Comparison of ENCODE assay signal across 20 cellular contexts in the genomic region with DNA sequence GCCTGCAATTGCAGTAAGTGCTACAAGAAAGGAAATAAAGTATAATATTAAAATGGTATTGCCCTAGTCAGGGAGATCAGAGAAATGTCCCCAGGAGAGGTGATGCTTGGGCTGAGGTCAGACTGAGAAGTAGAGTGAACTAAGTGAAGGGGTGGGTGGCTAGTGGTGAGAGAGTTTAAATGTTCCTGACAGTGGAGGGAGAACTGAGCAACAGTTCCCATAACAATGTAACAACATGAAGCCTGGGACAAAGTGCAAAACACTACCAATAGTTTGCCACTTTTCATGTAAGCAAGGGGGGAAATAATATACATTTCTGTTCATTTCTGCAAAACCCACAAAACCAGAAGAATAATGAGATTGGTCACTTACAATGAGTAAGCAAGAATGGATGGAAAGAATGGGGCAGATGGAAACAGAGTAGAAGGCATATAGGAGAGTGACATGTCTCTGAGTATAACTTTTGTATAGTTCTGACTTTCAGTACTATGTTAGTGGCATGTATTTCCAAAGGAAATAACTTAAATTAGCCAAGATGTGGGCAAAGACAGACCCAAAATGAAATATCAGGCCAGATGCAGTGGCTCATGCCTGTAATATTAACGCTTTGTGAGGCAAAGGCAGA. TPM values are rescaled to one million over a fixed set of nuclear protein-coding genes. Genes with fewer than 3 reads are reported as not detected.
DNase-seq lines count a peak whose midpoint lies in the region; ATAC-seq, FAIRE-seq and TF ChIP-seq lines count a peak whose summit lies in the region.
"Had no signal": no experiment of that assay in that cellular context is flagged by ENCODE, and none has a peak within 500 bp of the region (broad histone marks: within the 10 kb centered on the region; RNA-seq: fewer than 3 reads in every experiment).

No MANE protein-coding gene starts in this region.

- no peaks in the 10 kb centered on the region for H3K9me3 Mint-ChIP-seq in activated CD4-positive, alpha-beta T cell treated with anti-CD3 and anti-CD28 coated beads for 36 hours (ENCODE audit: low read depth)
- H3K9me3 Mint-ChIP-seq in natural killer cell treated with Interleukin-12 subunit alpha and Interleukin-12 subunit beta and Interleukin-15 and Interleukin-18, amount 100 ng/mL, for 72 hours: no peaks in the 10 kb centered on the region
- H3K9me3 Mint-ChIP-seq in natural killer cell: no peaks in the 10 kb centered on the region

- H2AFZ ChIP-seq in K562 (ENCODE audit: low read depth, low read length): no peak overlapping the region

- TF ChIP-seq EP300 in K562 (IDR thresholded peaks at IDR 0.05; ENCODE audit: low read length): no peak

- CTCF ChIA-PET in activated CD4-positive, alpha-beta T cell treated with anti-CD3 and anti-CD28 coated beads for 36 hours (lab: Charles Lee): no interaction called here
- CTCF ChIA-PET in K562 (lab: Yijun Ruan, JAX; ENCODE audit: low intra/inter-chr PET ratio): no interaction called here
- CTCF ChIA-PET in GM10248 (lab: Yijun Ruan, JAX): interaction anchor here (0.6 kb wide), 1 partner anchor 19 kb away, joined by 3 read pairs; no protein-coding TSS in a partner anchor

- H3K27ac Mint-ChIP-seq in activated CD4-positive, alpha-beta T cell treated with anti-CD3 and anti-CD28 coated beads for 36 hours: no peak overlapping the region
- H3K27ac Mint-ChIP-seq in natural killer cell treated with Interleukin-12 subunit alpha and Interleukin-12 subunit beta and Interleukin-15 and Interleukin-18, amount 100 ng/mL, for 72 hours: no peak overlapping the region
- H3K27ac Mint-ChIP-seq in natural killer cell: no peak overlapping the region
- H3K27ac Mint-ChIP-seq: CD4-positive, alpha-beta memory T cell; IgD-negative memory B cell had no signal

- no peak for DNase-seq in activated CD4-positive, alpha-beta T cell treated with anti-CD3 and anti-CD28 coated beads for 36 hours
- DNase-seq in activated CD4-positive, alpha-beta T cell treated with anti-CD3 and anti-CD28 coated beads for 4 hours: no peak
- DNase-seq in natural killer cell treated with Interleukin-12 subunit alpha and Interleukin-12 subunit beta and Interleukin-15 and Interleukin-18, amount 100 ng/mL, for 72 hours (ENCODE audit: low spot score): no peak
- DNase-seq in natural killer cell (no peak), K562 (ENCODE audit: extremely low read depth in 1 of 4, low spot score in 3 of 4) (no peak), GM10248 (ENCODE audit: extremely low spot score) (no peak), COR-L47 (lab: John Stamatoyannopoulos, UW) (no peak)
- DNase-seq: 8988T; CD4-positive, alpha-beta memory T cell; MV-4-11; NCI-H1417; NCI-H187 treated with DMSO at 0.1 percent for 48 hours; NCI-H526 treated with DMSO at 0.1 percent for 48 hours; RPMI8226; SIG-M5 had no signal

- H3K27me3 Mint-ChIP-seq in activated CD4-positive, alpha-beta T cell treated with anti-CD3 and anti-CD28 coated beads for 36 hours: peaks cover 18% of the 10 kb centered on the region
- H3K27me3 Mint-ChIP-seq in natural killer cell treated with Interleukin-12 subunit alpha and Interleukin-12 subunit beta and Interleukin-15 and Interleukin-18, amount 100 ng/mL, for 72 hours: peaks cover 22 to 27% of the 10 kb centered on the region in 2 donors
- peaks cover 8 to 41% of the 10 kb centered on the region in 2 donors for H3K27me3 Mint-ChIP-seq in natural killer cell (ENCODE audit: low read depth in 2 of 2)

- TF ChIP-seq RAD21 in K562 (CRISPR knock-in tag; conservative IDR thresholded peaks at IDR 0.05 in 1 of 2, IDR thresholded peaks at IDR 0.05 in 1 of 2): no peak

- peak; percentile 75 for ATAC-seq in activated CD4-positive, alpha-beta T cell treated with anti-CD3 and anti-CD28 coated beads for 36 hours
- ATAC-seq in natural killer cell treated with Interleukin-12 subunit alpha and Interleukin-12 subunit beta and Interleukin-15 and Interleukin-18, amount 100 ng/mL, for 72 hours: peak; percentile 53 to 66
- ATAC-seq in natural killer cell (no peak), K562 (no peak), GM19452 (IDR thresholded peaks at IDR 0.05; ENCODE audit: unreplicated experiment) (no peak)

- H3K9me1 ChIP-seq in K562 (ENCODE audit: control insufficient read depth, insufficient read depth, low read length): no peaks in the 10 kb centered on the region

- H3K9me3 ChIP-seq in K562 (replicated peaks; ENCODE audit: control insufficient read depth, insufficient read depth, low read depth, low read length): no peaks in the 10 kb centered on the region

- peaks cover 0 to 2% of the 10 kb centered on the region in 2 experiments; a peak in 1 of 5 replicates for H3K27me3 ChIP-seq in K562 (ENCODE audit: control insufficient read depth in 2 of 2, insufficient read depth in 2 of 2, low read length in 2 of 2)

- no peaks in the 10 kb centered on the region for H3K4me1 ChIP-seq in K562 (replicated peaks in 1 of 2; ENCODE audit: control insufficient read depth in 2 of 2, insufficient read depth in 2 of 2, low read length in 2 of 2)

- H3K27ac ChIP-seq in K562 (ENCODE audit: extremely low read depth, low read depth, low read length): no peak overlapping the region
- H3K27ac ChIP-seq: HL-60 had no signal

- no peak overlapping the region for H3K9ac ChIP-seq in K562 (ENCODE audit: insufficient read depth in 1 of 2, low read depth in 2 of 2, low read length in 2 of 2)

- FAIRE-seq in K562 (lab: Jason Lieb, UNC): no peak
- FAIRE-seq: HTR-8/SVneo had no signal

- intact Hi-C loops in activated CD4-positive, alpha-beta T cell treated with anti-CD3 and anti-CD28 coated beads for 36 hours (cut with DNase I, micrococcal nuclease): no loop called here
- intact Hi-C loops in natural killer cell (cut with micrococcal nuclease) (no loop called here), K562 (cut with micrococcal nuclease) (no loop called here)

- POLR2A ChIA-PET in activated CD4-positive, alpha-beta T cell treated with anti-CD3 and anti-CD28 coated beads for 36 hours (lab: Charles Lee): no interaction called here
- POLR2A ChIA-PET in K562 (lab: Yijun Ruan, JAX) (no interaction called here), GM10248 (lab: Yijun Ruan, JAX) (no interaction called here)

- TF ChIP-seq POLR2A in K562 (conservative IDR thresholded peaks at IDR 0.05): no peak

- no TSS peak for BruUV-seq in K562 (replicated peaks; lab: Mats Ljungman, UMichigan)

- no peak for TF ChIP-seq CTCF in natural killer cell (IDR thresholded peaks at IDR 0.05)
- no peak for TF ChIP-seq CTCF in K562 (IDR thresholded peaks at IDR 0.05 in 2 of 3, conservative IDR thresholded peaks at IDR 0.05 in 1 of 3; ENCODE audit: insufficient read depth in 2 of 3, low read depth in 1 of 3, low read length in 3 of 3)
- no peak for TF ChIP-seq CTCF in GM10248 (IDR thresholded peaks at IDR 0.05; ENCODE audit: control extremely low read depth, extremely low read depth, low read depth, missing control alignments)

- peaks cover 16% of the 10 kb centered on the region for H3K4me1 Mint-ChIP-seq in activated CD4-positive, alpha-beta T cell treated with anti-CD3 and anti-CD28 coated beads for 36 hours
- H3K4me1 Mint-ChIP-seq in natural killer cell treated with Interleukin-12 subunit alpha and Interleukin-12 subunit beta and Interleukin-15 and Interleukin-18, amount 100 ng/mL, for 72 hours (ENCODE audit: low read depth in 2 of 2): peaks cover 4 to 9% of the 10 kb centered on the region in 2 donors
- H3K4me1 Mint-ChIP-seq in natural killer cell: no peaks in the 10 kb centered on the region
- H3K4me1 Mint-ChIP-seq: IgD-negative memory B cell had no signal

- H3K4me3 ChIP-seq in K562: no peak overlapping the region

- in situ Hi-C loops in K562 (cut with MboI): no loop called here

- no peak overlapping the region for H3K4me3 Mint-ChIP-seq in activated CD4-positive, alpha-beta T cell treated with anti-CD3 and anti-CD28 coated beads for 36 hours
- peak overlapping the region; percentile 7 for H3K4me3 Mint-ChIP-seq in natural killer cell treated with Interleukin-12 subunit alpha and Interleukin-12 subunit beta and Interleukin-15 and Interleukin-18, amount 100 ng/mL, for 72 hours
- H3K4me3 Mint-ChIP-seq in natural killer cell: no peak overlapping the region
- H3K4me3 Mint-ChIP-seq: CD4-positive, alpha-beta memory T cell; IgD-negative memory B cell had no signal

- WGBS in K562 (ENCODE audit: insufficient coverage, low coverage, missing lambda C conversion rate): 6% methylated on average over 1 of the region's 1 CpG

- no peaks in the 10 kb centered on the region for H3K36me3 Mint-ChIP-seq in activated CD4-positive, alpha-beta T cell treated with anti-CD3 and anti-CD28 coated beads for 36 hours (ENCODE audit: low read depth)
- no peaks in the 10 kb centered on the region for H3K36me3 Mint-ChIP-seq in natural killer cell treated with Interleukin-12 subunit alpha and Interleukin-12 subunit beta and Interleukin-15 and Interleukin-18, amount 100 ng/mL, for 72 hours
- H3K36me3 Mint-ChIP-seq in natural killer cell: no peaks in the 10 kb centered on the region
- H3K36me3 Mint-ChIP-seq: CD4-positive, alpha-beta memory T cell; IgD-negative memory B cell had no signal

- H3K4me2 ChIP-seq in K562 (ENCODE audit: insufficient read depth, low read length): no peak overlapping the region

- no peaks in the 10 kb centered on the region for H3K36me3 ChIP-seq in K562 (ENCODE audit: control insufficient read depth, insufficient read depth, low read length)

- no peaks in the 10 kb centered on the region for H3K79me2 ChIP-seq in K562 (ENCODE audit: control insufficient read depth, insufficient read depth, low read length)

- H4K20me1 ChIP-seq in K562 (replicated peaks; ENCODE audit: control insufficient read depth, insufficient read depth, low read length): no peaks in the 10 kb centered on the region

RNA-seq across cellular contexts. Expression of gene FAXC, which starts 13.3 kb away (rescaled TPM):
- under 1 TPM in 1 of 2 experiments, not detected in 1; 0.16 TPM for total RNA-seq in activated CD4-positive, alpha-beta T cell treated with anti-CD3 and anti-CD28 coated beads for 36 hours
- total RNA-seq in natural killer cell treated with Interleukin-12 subunit alpha and Interleukin-12 subunit beta and Interleukin-15 and Interleukin-18, amount 100 ng/mL, for 72 hours: not detected
- total RNA-seq in natural killer cell (not detected), K562 (2014; rRNA removed) (0.04 TPM in 1 of 2 replicates, not detected in the other), K562 (2014; rRNA removed; fragmentation: Illumina TruSeq; extraction: Trizol) (not detected in 2 replicates), K562 (2015; rRNA removed; fragmentation: Illumina TruSeq; extraction: Trizol) (not detected in 2 replicates), K562 (2021) (not detected in 2 replicates)
- total RNA-seq in K562 (2011; cell fraction: chromatin; rRNA removed; ENCODE audit: low replicate concordance): 0.32 TPM in 1 of 2 replicates, not detected in the other
- total RNA-seq in K562 (2011; cell fraction: nucleolus; rRNA removed): not detected in 2 replicates
- 0.37 TPM in 1 of 2 replicates, not detected in the other for total RNA-seq in K562 (2011; cell fraction: nucleoplasm; rRNA removed)
- polyA plus RNA-seq in K562 (2011; rRNA removed) (0.40 TPM in 1 of 2 replicates, not detected in the other), K562 (2014; fragmentation: Illumina TruSeq; extraction: Trizol) (0.06 and 0.22 TPM in 2 replicates), K562 (2014; fragmentation: Nextera tagmentation; extraction: Ambion mirVana) (under 1 TPM; 0.13 to 0.14 TPM), K562 (2014; rRNA removed) (0.19 TPM in 1 of 2 replicates, not detected in the other)
- polyA plus RNA-seq in K562 (2011; cell fraction: cytosol; rRNA removed): 0.10 TPM in 1 of 2 replicates, not detected in the other
- 0.01 and 0.34 TPM in 2 replicates for polyA plus RNA-seq in K562 (2011; cell fraction: nucleus; rRNA removed)
- polyA plus RNA-seq in K562 (2012): 0.17 and 0.18 TPM in 2 replicates
- polyA minus RNA-seq in K562 (2011; rRNA and poly(A)+ RNA removed): 0.03 and 0.35 TPM in 2 replicates
- not detected in 2 replicates for polyA minus RNA-seq in K562 (2011; cell fraction: cytosol; rRNA and poly(A)+ RNA removed)
- 0.11 TPM in 1 of 2 replicates, not detected in the other for polyA minus RNA-seq in K562 (2011; cell fraction: nucleus; rRNA and poly(A)+ RNA removed)
- total RNA-seq: CD4-positive, alpha-beta memory T cell; OCI-LY7 had no signal
- polyA plus RNA-seq: CD4-positive, alpha-beta memory T cell; IgD-negative memory B cell had no signal

RNA-seq across cellular contexts. Expression of gene COQ3, which starts 31.2 kb away (rescaled TPM):
- total RNA-seq in activated CD4-positive, alpha-beta T cell treated with anti-CD3 and anti-CD28 coated beads for 36 hours: 10 to 100 TPM; 13.5 to 23.4 TPM
- total RNA-seq in natural killer cell treated with Interleukin-12 subunit alpha and Interleukin-12 subunit beta and Interleukin-15 and Interleukin-18, amount 100 ng/mL, for 72 hours: 10 to 100 TPM in 1 of 2 donors, 1 to 10 TPM in 1; 7.9 to 12.5 TPM
- total RNA-seq in natural killer cell (1 to 10 TPM; 2.5 to 3.7 (median 2.6) TPM), K562 (2014; rRNA removed) (14.4 and 16.9 TPM in 2 replicates), K562 (2014; rRNA removed; fragmentation: Illumina TruSeq; extraction: Trizol) (31.9 and 34.6 TPM in 2 replicates), K562 (2015; rRNA removed; fragmentation: Illumina TruSeq; extraction: Trizol) (25.2 and 28.2 TPM in 2 replicates), K562 (2021) (24.6 and 26.3 TPM in 2 replicates)
- 3.9 and 5.6 TPM in 2 replicates for total RNA-seq in K562 (2011; cell fraction: chromatin; rRNA removed; ENCODE audit: low replicate concordance)
- total RNA-seq in K562 (2011; cell fraction: nucleolus; rRNA removed): 4.1 and 5.0 TPM in 2 replicates
- total RNA-seq in K562 (2011; cell fraction: nucleoplasm; rRNA removed): 5.9 and 6.6 TPM in 2 replicates
- polyA plus RNA-seq in K562 (2011; rRNA removed) (29.0 and 43.9 TPM in 2 replicates), K562 (2014; fragmentation: Illumina TruSeq; extraction: Trizol) (31.8 and 33.9 TPM in 2 replicates), K562 (2014; fragmentation: Nextera tagmentation; extraction: Ambion mirVana) (100 to 1,000 TPM; 111 to 137 TPM), K562 (2014; rRNA removed) (38.3 and 40.8 TPM in 2 replicates)
- 11.3 and 19.2 TPM in 2 replicates for polyA plus RNA-seq in K562 (2011; cell fraction: cytosol; rRNA removed)
- polyA plus RNA-seq in K562 (2011; cell fraction: nucleus; rRNA removed): 11.5 and 15.4 TPM in 2 replicates
- 17.1 and 21.5 TPM in 2 replicates for polyA plus RNA-seq in K562 (2012)
- polyA minus RNA-seq in K562 (2011; rRNA and poly(A)+ RNA removed): 15.4 and 18.4 TPM in 2 replicates
- 6.6 and 8.0 TPM in 2 replicates for polyA minus RNA-seq in K562 (2011; cell fraction: cytosol; rRNA and poly(A)+ RNA removed)
- 2.0 and 3.4 TPM in 2 replicates for polyA minus RNA-seq in K562 (2011; cell fraction: nucleus; rRNA and poly(A)+ RNA removed)

Comparison
In these comparisons a context has a peak if more than half of its experiments do, and no peak if none do; other contexts are left out.
1. ATAC-seq: peak in activated CD4-positive, alpha-beta T cell treated with anti-CD3 and anti-CD28 coated beads for 36 hours (single experiment) and natural killer cell treated with Interleukin-12 subunit alpha and Interleukin-12 subunit beta and Interleukin-15 and Interleukin-18, amount 100 ng/mL, for 72 hours (2 of 2); none in natural killer cell (0 of 3), K562 (single experiment) and GM19452 (single experiment).